11 cellular contexts compared by ENCODE assay signal in the genomic region with DNA sequence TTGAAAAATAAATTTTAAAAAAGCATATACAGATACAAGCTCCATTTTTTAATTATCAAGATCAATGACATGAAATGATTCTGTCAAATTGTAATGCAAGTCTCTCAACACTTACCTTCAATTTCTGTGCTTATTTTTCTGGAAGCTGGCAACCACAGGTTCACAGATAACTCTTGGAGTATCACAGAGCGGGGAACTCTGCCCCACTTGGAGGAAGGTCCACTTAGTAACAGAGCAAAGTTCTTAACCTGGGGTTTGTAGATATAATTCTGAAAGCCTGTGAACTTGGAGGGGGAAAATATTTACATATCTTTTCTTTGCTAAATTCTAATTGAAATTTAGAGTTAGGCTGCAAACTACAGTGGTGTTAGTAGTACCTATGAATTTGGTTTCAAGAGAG. TPM values are rescaled to one million over a fixed set of nuclear protein-coding genes. Genes with fewer than 3 reads are reported as not detected.
"Had no signal": no experiment of that assay in that cellular context is flagged by ENCODE, and none has a peak within 500 bp of the region (broad histone marks: within the 10 kb centered on the region; RNA-seq: fewer than 3 reads in every experiment).

No MANE protein-coding gene starts in this region.

- DNase-seq: IMR-90, KBM-7, KG1 had no signal

- ATAC-seq: HepG2, K562 had no signal

- FAIRE-seq: HepG2, HTR-8/SVneo, K562 had no signal

- H3K4me3 ChIP-seq: K562 had no signal

- H3K27ac ChIP-seq: HL-60, KMS-11 had no signal

RNA-seq across cellular contexts. Expression of a gene that starts 2.3 kb away (rescaled TPM):
- total RNA-seq: IMR-90 had no signal
- polyA plus RNA-seq: IgD-negative memory B cell, IMR-90 had no signal

RNA-seq across cellular contexts. Expression of a gene that starts 19.8 kb away (rescaled TPM):
- total RNA-seq: HepG2, HT1080, IMR-90, K562 had no signal
- polyA plus RNA-seq: HepG2, IgD-negative memory B cell, IMR-90, K562 had no signal

RNA-seq across cellular contexts. Expression of a gene that starts 46.6 kb away (rescaled TPM):
- total RNA-seq: HepG2, HT-29, HT1080, IMR-90, K562 had no signal
- polyA plus RNA-seq: HepG2, IgD-negative memory B cell, IMR-90, K562 had no signal
